In genomic region chr2:159856760-159857159, GRCh38 we compare ENCODE assay signal across 21 cellular contexts. TPM values are rescaled to one million over a fixed set of nuclear protein-coding genes. Genes with fewer than 3 reads are reported as not detected.
"Had no signal": no experiment of that assay in that cellular context is flagged by ENCODE, and none has a peak within 500 bp of the region (broad histone marks: within the 10 kb centered on the region; RNA-seq: fewer than 3 reads in every experiment).

No MANE protein-coding gene starts in this region.

- H3K27ac ChIP-seq: lower lobe of right lung, parathyroid adenoma, suprapubic skin, transverse colon, upper lobe of right lung, uterus had no signal

- H3K4me3 Mint-ChIP-seq: immature natural killer cell; natural killer cell; stimulated activated naive CD8-positive, alpha-beta T cell treated with anti-CD3 and anti-CD28 coated beads, Interleukin-15, amount 100 ng/mL, for 72 hours had no signal

- H3K79me2 ChIP-seq: parathyroid adenoma had no signal

- H3K9me3 Mint-ChIP-seq: immature natural killer cell; natural killer cell; stimulated activated naive CD8-positive, alpha-beta T cell treated with anti-CD3 and anti-CD28 coated beads, Interleukin-15, amount 100 ng/mL, for 72 hours had no signal

- H3K4me1 ChIP-seq: lower lobe of right lung, parathyroid adenoma, transverse colon, upper lobe of right lung, uterus had no signal

- H3K4me2 ChIP-seq: smooth muscle cell had no signal

- H3K4me1 Mint-ChIP-seq: immature natural killer cell; natural killer cell; stimulated activated naive CD8-positive, alpha-beta T cell treated with anti-CD3 and anti-CD28 coated beads, Interleukin-15, amount 100 ng/mL, for 72 hours had no signal

- H3K36me3 ChIP-seq: suprapubic skin, transverse colon, uterus had no signal

- H3K27me3 Mint-ChIP-seq: progenitor cell of endocrine pancreas; stimulated activated naive CD8-positive, alpha-beta T cell treated with anti-CD3 and anti-CD28 coated beads, Interleukin-15, amount 100 ng/mL, for 72 hours had no signal

- H3K4me3 ChIP-seq: lower lobe of right lung, smooth muscle cell, suprapubic skin, transverse colon, upper lobe of right lung, uterus had no signal

- H2AFZ ChIP-seq: parathyroid adenoma had no signal

- H3K9me3 ChIP-seq: lower lobe of right lung, suprapubic skin, transverse colon, upper lobe of right lung, uterus had no signal

- ATAC-seq: left ventricle myocardium superior; lower lobe of right lung; natural killer cell; sciatic nerve; stimulated activated naive CD8-positive, alpha-beta T cell treated with anti-CD3 and anti-CD28 coated beads, Interleukin-15, amount 100 ng/mL, for 72 hours; upper lobe of right lung had no signal

- H3K27me3 ChIP-seq: suprapubic skin, transverse colon, upper lobe of right lung, uterus had no signal

- H3K9ac ChIP-seq: parathyroid adenoma had no signal

- H3K27ac Mint-ChIP-seq: immature natural killer cell, natural killer cell, progenitor cell of endocrine pancreas had no signal

- DNase-seq: cortex of kidney; effector CD4-positive, alpha-beta T cell; immature natural killer cell; left ventricle myocardium superior; lower lobe of right lung; natural killer cell; stimulated activated CD4-positive, alpha-beta T cell treated with anti-CD3 and anti-CD28 coated beads, Interleukin-12 subunit alpha, Interleukin-12 subunit beta, amount 100 ng/mL, for 4 hours; stimulated activated CD4-positive, alpha-beta T cell treated with anti-CD3 and anti-CD28 coated beads, Interleukin-1b, Interleukin-23, amount 100 ng/mL, for 48 hours; stimulated activated CD4-positive, alpha-beta T cell treated with anti-CD3 and anti-CD28 coated beads, Interleukin-4, amount 100 ng/mL, for 1 hour; stimulated activated CD8-positive, alpha-beta memory T cell treated with anti-CD3 and anti-CD28 coated beads, Interleukin-4, amount 100 ng/mL, for 48 hours; stimulated activated naive CD4-positive, alpha-beta T cell; stimulated activated naive CD8-positive, alpha-beta T cell treated with anti-CD3 and anti-CD28 coated beads, Interleukin-15, amount 100 ng/mL, for 72 hours; transverse colon; upper lobe of right lung; uterus had no signal

RNA-seq across cellular contexts. Expression of gene LY75, which starts 47.8 kb away (rescaled TPM):
- total RNA-seq: smooth muscle cell had no signal
- polyA plus RNA-seq: neural cell had no signal

RNA-seq across cellular contexts. Expression of gene CD302, which starts 58.8 kb away (rescaled TPM):
- polyA plus RNA-seq: neural cell had no signal
